In genomic region chr1:100943533-100943932, GRCh38 we compare ENCODE assay signal across 23 cellular contexts. TPM values are rescaled to one million over a fixed set of nuclear protein-coding genes. Genes with fewer than 3 reads are reported as not detected.
DNase-seq lines count a peak whose midpoint lies in the region; ATAC-seq and TF ChIP-seq lines count a peak whose summit lies in the region.
"Had no signal": no experiment of that assay in that cellular context is flagged by ENCODE, and none has a peak within 500 bp of the region (broad histone marks: within the 10 kb centered on the region; RNA-seq: fewer than 3 reads in every experiment).

No MANE protein-coding gene starts in this region.

- H3K4me1 Mint-ChIP-seq in activated naive CD4-positive, alpha-beta T cell treated with anti-CD3 and anti-CD28 coated beads, Interleukin-2, amount 50 U/mL, for 24 hours = peaks cover 83% of the 10 kb centered on the region
- H3K4me1 Mint-ChIP-seq in IgD-negative memory B cell (peaks cover 18 to 31% (median 28%) of the 10 kb centered on the region in 3 donors), immature natural killer cell (peaks cover 51 to 66% of the 10 kb centered on the region in 2 donors), type B pancreatic cell (ENCODE audit: unreplicated experiment) (no peaks in the 10 kb centered on the region)

- H3K27ac Mint-ChIP-seq in activated naive CD4-positive, alpha-beta T cell treated with anti-CD3 and anti-CD28 coated beads, Interleukin-2, amount 50 U/mL, for 24 hours = peak overlapping the region; percentile 80
- H3K27ac Mint-ChIP-seq in IgD-negative memory B cell (peak overlapping the region in 2 of 3 donors; percentile 67 to 85), immature natural killer cell (peak overlapping the region in 5 of 6 donors; percentile 30 to 85 (median 81)), type B pancreatic cell (peak overlapping the region; percentile 30)
- H3K27ac Mint-ChIP-seq: activated T-cell treated with anti-CD3 and anti-CD28 coated beads, Interleukin-2, amount 50 U/mL, for 72 hours had no signal

- H3K4me1 ChIP-seq in tibial artery (no peaks in the 10 kb centered on the region), sigmoid colon (no peaks in the 10 kb centered on the region)
- H3K4me1 ChIP-seq: suprapubic skin, uterus had no signal

- H3K27ac ChIP-seq in tibial artery = no peak overlapping the region
- H3K27ac ChIP-seq in sigmoid colon = no peak overlapping the region
- H3K27ac ChIP-seq: BLaER1 treated with 17β-estradiol and CSF1 and Interleukin-3, amounts not matched to agents 10 nM and 100 nM; Peyer's patch; suprapubic skin; uterus had no signal

- intact Hi-C loops in tibial artery (cut with DNase I; ENCODE audit: low total_unique reads) = no loop called here
- intact Hi-C loops in sigmoid colon (cut with DNase I) = no loop called here

- H3K36me3 ChIP-seq in tibial artery (peaks cover 12 to 34% (median 13%) of the 10 kb centered on the region in 3 donors), sigmoid colon (peaks cover 0 to 24% (median 0%) of the 10 kb centered on the region in 4 donors)
- H3K36me3 ChIP-seq: uterus had no signal

- peaks cover 26% of the 10 kb centered on the region for H3K9me3 Mint-ChIP-seq in activated naive CD4-positive, alpha-beta T cell treated with anti-CD3 and anti-CD28 coated beads, Interleukin-2, amount 50 U/mL, for 24 hours
- H3K9me3 Mint-ChIP-seq in IgD-negative memory B cell (peaks cover 6 to 19% (median 6%) of the 10 kb centered on the region in 3 donors), immature natural killer cell (peaks cover 12 to 34% (median 27%) of the 10 kb centered on the region in 6 donors), type B pancreatic cell (peaks cover 9% of the 10 kb centered on the region)

- 95 to 96% methylated on average over 1 of the region's 1 CpG for WGBS in sigmoid colon, 2 donors

- TF ChIP-seq POLR2A in sigmoid colon (IDR thresholded peaks at IDR 0.05) = no peak

- H3K4me3 ChIP-seq in tibial artery (no peak overlapping the region), sigmoid colon (no peak overlapping the region)
- H3K4me3 ChIP-seq: BLaER1 treated with 17β-estradiol and CSF1 and Interleukin-3, amounts not matched to agents 10 nM and 100 nM; Peyer's patch; smooth muscle cell; suprapubic skin; uterus had no signal

- peak overlapping the region; percentile 85 for H3K4me3 Mint-ChIP-seq in activated naive CD4-positive, alpha-beta T cell treated with anti-CD3 and anti-CD28 coated beads, Interleukin-2, amount 50 U/mL, for 24 hours
- H3K4me3 Mint-ChIP-seq in IgD-negative memory B cell = no peak overlapping the region
- H3K4me3 Mint-ChIP-seq in immature natural killer cell = no peak overlapping the region
- no peak overlapping the region for H3K4me3 Mint-ChIP-seq in type B pancreatic cell
- H3K4me3 Mint-ChIP-seq: activated naive CD8-positive, alpha-beta T cell treated with anti-CD3 and anti-CD28 coated beads, Interleukin-2, amount 10 ng/mL, durations not matched to agents 7 days and 5 days; activated T-cell treated with anti-CD3 and anti-CD28 coated beads, Interleukin-2, amount 50 U/mL, for 72 hours had no signal

- no peak for TF ChIP-seq CTCF in type B pancreatic cell (conservative IDR thresholded peaks at IDR 0.05)
- TF ChIP-seq CTCF in tibial artery (IDR thresholded peaks at IDR 0.05) = no peak
- no peak for TF ChIP-seq CTCF in sigmoid colon (IDR thresholded peaks at IDR 0.05)

- no peaks in the 10 kb centered on the region for H3K27me3 ChIP-seq in tibial artery
- H3K27me3 ChIP-seq in sigmoid colon = no peaks in the 10 kb centered on the region
- H3K27me3 ChIP-seq: BLaER1 treated with 17β-estradiol and CSF1 and Interleukin-3, amounts not matched to agents 10 nM and 100 nM; Peyer's patch; suprapubic skin; uterus had no signal

- H3K36me3 Mint-ChIP-seq in activated naive CD4-positive, alpha-beta T cell treated with anti-CD3 and anti-CD28 coated beads, Interleukin-2, amount 50 U/mL, for 24 hours = peaks cover 70% of the 10 kb centered on the region
- H3K36me3 Mint-ChIP-seq in IgD-negative memory B cell = peaks cover 43% of the 10 kb centered on the region
- H3K36me3 Mint-ChIP-seq in immature natural killer cell = peaks cover 48 to 60% (median 60%) of the 10 kb centered on the region in 3 donors
- peaks cover 60% of the 10 kb centered on the region for H3K36me3 Mint-ChIP-seq in type B pancreatic cell

- no peaks in the 10 kb centered on the region for H3K27me3 Mint-ChIP-seq in activated naive CD4-positive, alpha-beta T cell treated with anti-CD3 and anti-CD28 coated beads, Interleukin-2, amount 50 U/mL, for 24 hours
- H3K27me3 Mint-ChIP-seq in IgD-negative memory B cell (no peaks in the 10 kb centered on the region), immature natural killer cell (ENCODE audit: low read depth in 3 of 3) (peaks cover 0 to 5% (median 2%) of the 10 kb centered on the region in 3 donors), type B pancreatic cell (no peaks in the 10 kb centered on the region)
- H3K27me3 Mint-ChIP-seq: activated naive CD8-positive, alpha-beta T cell treated with anti-CD3 and anti-CD28 coated beads, Interleukin-2, amount 10 ng/mL, durations not matched to agents 7 days and 5 days had no signal

- TF ChIP-seq EP300 in sigmoid colon (IDR thresholded peaks at IDR 0.05) = no peak

- DNase-seq in activated naive CD4-positive, alpha-beta T cell (lab: John Stamatoyannopoulos, UW) = no peak
- DNase-seq in immature natural killer cell = no peak
- DNase-seq in type B pancreatic cell (ENCODE audit: extremely low spot score, unreplicated experiment) = no peak
- no peak for DNase-seq in tibial artery
- no peak for DNase-seq in sigmoid colon
- DNase-seq: activated CD4-positive, CD25-positive, alpha-beta regulatory T cell treated with anti-CD3 and anti-CD28 coated beads, Interleukin-2, amount 50 U/mL, for 72 hours; activated naive CD8-positive, alpha-beta T cell treated with anti-CD3 and anti-CD28 coated beads, Interleukin-2, amount 10 ng/mL, durations not matched to agents 7 days and 5 days; activated T-cell treated with anti-CD3 and anti-CD28 coated beads, Interleukin-2, amount 50 U/mL, for 72 hours; cerebellar nuclear complex; left cardiac atrium; mammary epithelial cell; MV-4-11; NCI-H1694 treated with DMSO at 0.1 percent for 48 hours; NCI-H2171 treated with DMSO at 0.1 percent for 48 hours; NCI-H524 treated with DMSO at 0.1 percent for 48 hours; Peyer's patch; uterus had no signal

- H3K9me3 ChIP-seq in tibial artery (peaks cover 0 to 3% (median 0%) of the 10 kb centered on the region in 3 donors), sigmoid colon (no peaks in the 10 kb centered on the region)
- H3K9me3 ChIP-seq: Peyer's patch, suprapubic skin, uterus had no signal

- ATAC-seq in HG02798 (IDR thresholded peaks at IDR 0.05; ENCODE audit: poor library complexity, unreplicated experiment) = no peak
- ATAC-seq: activated T-cell treated with anti-CD3 and anti-CD28 coated beads, Interleukin-2, amount 50 U/mL, for 72 hours; left cardiac atrium had no signal

RNA-seq across cellular contexts. Expression of gene SLC30A7, which starts 47.6 kb away (rescaled TPM):
- 8.3 TPM for polyA plus RNA-seq in IgD-negative memory B cell
- 10 to 100 TPM; 12.3 to 18.2 (median 14.6) TPM for polyA plus RNA-seq in immature natural killer cell
- total RNA-seq in type B pancreatic cell (ENCODE audit: low replicate concordance) = 30.1 and 37.5 TPM in 2 replicates
- 10 to 100 TPM; 10.9 to 16.7 (median 14.1) TPM for total RNA-seq in sigmoid colon
- polyA plus RNA-seq in sigmoid colon = 1 to 10 TPM in 2 of 3 donors, under 1 TPM in 1; 0.92 to 6.7 (median 1.8) TPM

RNA-seq across cellular contexts. Expression of gene EXTL2, which starts 48.9 kb away (rescaled TPM):
- 2.6 TPM for polyA plus RNA-seq in IgD-negative memory B cell
- polyA plus RNA-seq in immature natural killer cell = 1 to 10 TPM; 5.2 to 9.9 (median 8.4) TPM
- 11.7 and 40.1 TPM in 2 replicates for total RNA-seq in type B pancreatic cell (ENCODE audit: low replicate concordance)
- total RNA-seq in sigmoid colon = 10 to 100 TPM; 13.3 to 20.3 (median 15.1) TPM
- polyA plus RNA-seq in sigmoid colon = 1 to 10 TPM; 1.4 to 3.8 (median 1.8) TPM

Comparison
In these comparisons a context has a peak if more than half of its experiments do, and no peak if none do; other contexts are left out.
1. H3K27ac Mint-ChIP-seq: peak in every context shown above with its lines; median percentile 81 in immature natural killer cell; 80 in activated naive CD4-positive, alpha-beta T cell treated with anti-CD3 and anti-CD28 coated beads, Interleukin-2, amount 50 U/mL, for 24 hours; 76 in IgD-negative memory B cell; 30 in type B pancreatic cell.